8 cellular contexts compared by ENCODE assay signal in genomic region chr1:26363549-26364448, GRCh38. TPM values are rescaled to one million over a fixed set of nuclear protein-coding genes. Genes with fewer than 3 reads are reported as not detected.
A peak's percentile ranks its signal among the peaks of the same experiment; 100 is the strongest.
DNase-seq lines count a peak whose midpoint lies in the region; ATAC-seq and TF ChIP-seq lines count a peak whose summit lies in the region.

No MANE protein-coding gene starts in this region.

- no peaks in the 10 kb centered on the region for H3K9me3 Mint-ChIP-seq in activated T-cell treated with anti-CD3 and anti-CD28 coated beads, Interleukin-2, amount 50 U/mL, for 72 hours
- H3K9me3 Mint-ChIP-seq in neural progenitor cell: no peaks in the 10 kb centered on the region

- H3K9me3 ChIP-seq in neural progenitor cell (ENCODE audit: low read depth): no peaks in the 10 kb centered on the region

- peaks cover 46% of the 10 kb centered on the region for H3K4me1 Mint-ChIP-seq in activated T-cell treated with anti-CD3 and anti-CD28 coated beads, Interleukin-2, amount 50 U/mL, for 72 hours (ENCODE audit: low read depth)
- H3K4me1 Mint-ChIP-seq in neural progenitor cell: peaks cover 33% of the 10 kb centered on the region

- H3K36me3 ChIP-seq in neural progenitor cell: no peaks in the 10 kb centered on the region

- no peaks in the 10 kb centered on the region for H3K36me3 Mint-ChIP-seq in activated T-cell treated with anti-CD3 and anti-CD28 coated beads, Interleukin-2, amount 50 U/mL, for 72 hours (ENCODE audit: insufficient read depth in 2 of 2)
- no peaks in the 10 kb centered on the region for H3K36me3 Mint-ChIP-seq in neural progenitor cell

- TF ChIP-seq CTCF in fibroblast of pulmonary artery (IDR thresholded peaks at IDR 0.05; ENCODE audit: low read length, missing control alignments) (peak; percentile 99), neural progenitor cell (IDR thresholded peaks at IDR 0.05) (peak; percentile 97)

- no peak overlapping the region for H2AFZ ChIP-seq in neural progenitor cell (replicated peaks)

- peaks cover 20% of the 10 kb centered on the region for H3K27me3 Mint-ChIP-seq in activated T-cell treated with anti-CD3 and anti-CD28 coated beads, Interleukin-2, amount 50 U/mL, for 72 hours (ENCODE audit: low read depth)
- H3K27me3 Mint-ChIP-seq in neural progenitor cell (ENCODE audit: insufficient read depth, low read depth): peaks cover 23% of the 10 kb centered on the region

- H3K4me1 ChIP-seq in neural progenitor cell: peaks cover 8% of the 10 kb centered on the region

- no peak overlapping the region for H3K9ac ChIP-seq in neural progenitor cell

- no peak overlapping the region for H3K4me2 ChIP-seq in neural progenitor cell

- peaks cover 13% of the 10 kb centered on the region for H3F3A ChIP-seq in neural progenitor cell (ENCODE audit: low read depth)

- H4K20me1 ChIP-seq in neural progenitor cell (ENCODE audit: low read depth): no peaks in the 10 kb centered on the region

- in situ Hi-C loops in Caki2 (cut with HindIII; ENCODE audit: low pct_unique_long_range_greater_than_20kb, low sequenced_read_pairs): no loop called here

- H3K27me3 ChIP-seq in neural progenitor cell: peaks cover 69% of the 10 kb centered on the region

- no peak overlapping the region for H3K27ac Mint-ChIP-seq in activated T-cell treated with anti-CD3 and anti-CD28 coated beads, Interleukin-2, amount 50 U/mL, for 72 hours
- no peak overlapping the region for H3K27ac Mint-ChIP-seq in neural progenitor cell

- ATAC-seq in HG03354 (IDR thresholded peaks at IDR 0.05; ENCODE audit: poor library complexity, severe bottlenecking, unreplicated experiment) (peak; percentile 49), HG03460 (IDR thresholded peaks at IDR 0.05; ENCODE audit: unreplicated experiment) (no peak)
- ATAC-seq in activated T-cell treated with anti-CD3 and anti-CD28 coated beads, Interleukin-2, amount 50 U/mL, for 72 hours (replicated peaks in 1 of 2): peak; percentile 79 to 82

- DNase-seq in Caki2 (ENCODE audit: low read depth) (peak; percentile 33), RPMI8226 (peak; percentile 91), fibroblast of pulmonary artery (ENCODE audit: low read depth) (peak; percentile 72), neural progenitor cell (ENCODE audit: low spot score) (peak; percentile 93), substantia nigra (lab: John Stamatoyannopoulos, UW) (peak in 34 of 49 donors; percentile 4 to 77 (median 32))
- peak; percentile 84 to 90 for DNase-seq in activated T-cell treated with anti-CD3 and anti-CD28 coated beads, Interleukin-2, amount 50 U/mL, for 72 hours

- H3K4me3 Mint-ChIP-seq in activated T-cell treated with anti-CD3 and anti-CD28 coated beads, Interleukin-2, amount 50 U/mL, for 72 hours: no peak overlapping the region
- peak overlapping the region; percentile 57 for H3K4me3 Mint-ChIP-seq in neural progenitor cell

- H3K27ac ChIP-seq in neural progenitor cell: no peak overlapping the region
- H3K27ac ChIP-seq in substantia nigra (ENCODE audit: low read depth, low read length, poor library complexity, severe bottlenecking): no peak overlapping the region

- no peak overlapping the region for H3K4me3 ChIP-seq in fibroblast of pulmonary artery (replicated peaks; ENCODE audit: low read depth, low read length)
- no peak overlapping the region for H3K4me3 ChIP-seq in neural progenitor cell

- no peaks in the 10 kb centered on the region for H3K79me2 ChIP-seq in neural progenitor cell (ENCODE audit: low read depth)

RNA-seq across cellular contexts. Expression of gene ZNF683, which starts 8.8 kb away (rescaled TPM):
- not detected in 2 replicates for total RNA-seq in Caki2 (2014; rRNA removed; shearing (Covaris generic); ENCODE audit: low replicate concordance)
- total RNA-seq in activated T-cell treated with anti-CD3 and anti-CD28 coated beads, Interleukin-2, amount 50 U/mL, for 72 hours: under 1 TPM in 1 of 2 donors, not detected in 1; 0.25 TPM
- not detected in 2 replicates for total RNA-seq in neural progenitor cell (ENCODE audit: low replicate concordance)

RNA-seq across cellular contexts. Expression of gene CRYBG2, which starts 9.9 kb away (rescaled TPM):
- 13.2 TPM in 1 of 2 replicates, not detected in the other for total RNA-seq in Caki2 (2014; rRNA removed; shearing (Covaris generic); ENCODE audit: low replicate concordance)
- 1 to 10 TPM; 1.6 to 2.3 TPM for total RNA-seq in activated T-cell treated with anti-CD3 and anti-CD28 coated beads, Interleukin-2, amount 50 U/mL, for 72 hours
- total RNA-seq in neural progenitor cell (ENCODE audit: low replicate concordance): 3.0 and 6.5 TPM in 2 replicates

RNA-seq across cellular contexts. Expression of gene CD52, which starts 46.0 kb away (rescaled TPM):
- total RNA-seq in Caki2 (2014; rRNA removed; shearing (Covaris generic); ENCODE audit: low replicate concordance): not detected in 2 replicates
- total RNA-seq in activated T-cell treated with anti-CD3 and anti-CD28 coated beads, Interleukin-2, amount 50 U/mL, for 72 hours: 100 to 1,000 TPM; 213 to 245 TPM
- 2.5 and 7.3 TPM in 2 replicates for total RNA-seq in neural progenitor cell (ENCODE audit: low replicate concordance)

RNA-seq across cellular contexts. Expression of gene LIN28A, which starts 46.8 kb away (rescaled TPM):
- not detected in 2 replicates for total RNA-seq in Caki2 (2014; rRNA removed; shearing (Covaris generic); ENCODE audit: low replicate concordance)
- total RNA-seq in activated T-cell treated with anti-CD3 and anti-CD28 coated beads, Interleukin-2, amount 50 U/mL, for 72 hours: not detected
- total RNA-seq in neural progenitor cell (ENCODE audit: low replicate concordance): 1,311 and 1,384 TPM in 2 replicates

RNA-seq across cellular contexts. Expression of gene UBXN11, which starts 57.4 kb away (rescaled TPM):
- total RNA-seq in Caki2 (2014; rRNA removed; shearing (Covaris generic); ENCODE audit: low replicate concordance): 4.2 and 12.1 TPM in 2 replicates
- 10 to 100 TPM; 19.1 to 19.3 TPM for total RNA-seq in activated T-cell treated with anti-CD3 and anti-CD28 coated beads, Interleukin-2, amount 50 U/mL, for 72 hours
- total RNA-seq in neural progenitor cell (ENCODE audit: low replicate concordance): 5.9 and 10.2 TPM in 2 replicates

Comparison
In these comparisons a context has a peak if more than half of its experiments do, and no peak if none do; other contexts are left out.
1. DNase-seq: peak in every context shown above with its lines; median percentile 93 in neural progenitor cell; 91 in RPMI8226; 87 in activated T-cell treated with anti-CD3 and anti-CD28 coated beads, Interleukin-2, amount 50 U/mL, for 72 hours; 72 in fibroblast of pulmonary artery; 33 in Caki2; 32 in substantia nigra.
2. RNA of gene CD52, which starts 46.0 kb away (total RNA-seq): 213 to 245 TPM in activated T-cell treated with anti-CD3 and anti-CD28 coated beads, Interleukin-2, amount 50 U/mL, for 72 hours; 2.5 to 7.3 TPM in neural progenitor cell and not detected in Caki2; every median in the first group is over 10 times any median in the second.